Comparison of ENCODE assay signal across 8 cellular contexts in genomic region chr11:777288-778255, GRCh38. TPM values are rescaled to one million over a fixed set of nuclear protein-coding genes. Genes with fewer than 3 reads are reported as not detected.
A peak's percentile ranks its signal among the peaks of the same experiment; 100 is the strongest.
DNase-seq lines count a peak whose midpoint lies in the region; ATAC-seq, FAIRE-seq and TF ChIP-seq lines count a peak whose summit lies in the region.

GATD1 (minus strand) TSS chr11:777487; CDS start chr11:777462, 25 bp downstream.

- H3K4me1 Mint-ChIP-seq in WTC11, result peaks cover 25% of the 10 kb centered on the region

- peak within 1 kb of the TSS; percentile 88 for H3K4me3 Mint-ChIP-seq in WTC11

- TF ChIP-seq CTCF in A673 (conservative IDR thresholded peaks at IDR 0.05; ENCODE audit: low read depth, low read length) (no peak), WTC11 (IDR thresholded peaks at IDR 0.05) (no peak), bronchial epithelial cell (IDR thresholded peaks at IDR 0.05; ENCODE audit: insufficient read depth, low read length, severe bottlenecking) (no peak)

- DNase-seq in A673 (ENCODE audit: low spot score), result peak; percentile 90
- DNase-seq in NCI-H2196 treated with DMSO at 0.1 percent for 48 hours (lab: John Stamatoyannopoulos, UW; ENCODE audit: unreplicated experiment), result peak; percentile 72
- peak; percentile 94 for DNase-seq in WTC11 (ENCODE audit: low spot score)
- peak; percentile 66 for DNase-seq in bronchial epithelial cell (ENCODE audit: low read depth)
- peak; percentile 84 for DNase-seq in inferior parietal cortex (ENCODE audit: extremely low spot score)
- peak; percentile 88 to 92 for DNase-seq in stimulated activated CD4-positive, alpha-beta T cell treated with anti-CD3 and anti-CD28 coated beads, Interleukin-12 subunit alpha, Interleukin-12 subunit beta, amount 100 ng/mL, for 24 hours (ENCODE audit: low read depth in 2 of 2)

- ATAC-seq in GM18867 (IDR thresholded peaks at IDR 0.05; ENCODE audit: unreplicated experiment) (peak; percentile 76), HG03103 (IDR thresholded peaks at IDR 0.05; ENCODE audit: low read depth, unreplicated experiment) (peak; percentile 65), WTC11 (peak; percentile 71)

- intact Hi-C loops in A673 (cut with micrococcal nuclease; ENCODE audit: unreplicated experiment), result no loop called here

- H3K27me3 ChIP-seq in A673 (replicated peaks; ENCODE audit: insufficient read depth, low read depth, low read length, poor library complexity), result no peaks in the 10 kb centered on the region
- H3K27me3 ChIP-seq in bronchial epithelial cell (ENCODE audit: control insufficient read depth, insufficient read depth, low read length), result no peaks in the 10 kb centered on the region

- CTCF ChIA-PET in A673 (lab: Charles Lee) (no interaction called here), WTC11 (lab: Charles Lee) (interaction anchor here (0.7 to 2.3 kb wide), 14 partner anchors 9 to 169 kb away, joined by 3 to 12 read pairs (median 4); partner anchors contain the start of genes CEND1, PNPLA2, TALDO1 and TMEM80)

- no peaks in the 10 kb centered on the region for H3K9me3 ChIP-seq in A673 (ENCODE audit: low read depth, low read length, poor library complexity, severe bottlenecking)

- peaks cover 9% of the 10 kb centered on the region for H3K4me1 ChIP-seq in A673 (ENCODE audit: insufficient read depth, low read length, poor library complexity, severe bottlenecking)

- H3K4me3 ChIP-seq in A673 (ENCODE audit: low read depth, low read length, poor library complexity, severe bottlenecking), result peak within 1 kb of the TSS; percentile 90
- H3K4me3 ChIP-seq in bronchial epithelial cell (ENCODE audit: low read depth, low read length), result peak within 1 kb of the TSS; percentile 95

- no peaks in the 10 kb centered on the region for H3K9me3 Mint-ChIP-seq in WTC11

- H3K36me3 Mint-ChIP-seq in WTC11, result peaks cover 9% of the 10 kb centered on the region; the same call in 1 of the 2 replicates

- no peaks in the 10 kb centered on the region for H3K27me3 Mint-ChIP-seq in WTC11 (ENCODE audit: low read depth)

- H3K36me3 ChIP-seq in A673 (ENCODE audit: insufficient read depth, low read length, poor library complexity, severe bottlenecking) (peaks cover 15% of the 10 kb centered on the region), bronchial epithelial cell (ENCODE audit: control insufficient read depth, insufficient read depth, low read length) (peaks cover 28% of the 10 kb centered on the region)

- POLR2A ChIA-PET in A673 (lab: Charles Lee; ENCODE audit: low non-redundant PET) (no interaction called here), WTC11 (lab: Charles Lee) (interaction anchor here (0.6 to 2.3 kb wide), 8 partner anchors 14 to 145 kb away, joined by 3 to 10 read pairs (median 4); partner anchors contain the start of genes PIDD1 and TALDO1)

- BruUV-seq in A673 (replicated peaks; lab: Mats Ljungman, UMichigan), result TSS peak; percentile 43

- peak within 1 kb of the TSS; percentile 88 for H3K27ac ChIP-seq in A673 (ENCODE audit: low read depth, low read length, poor library complexity, severe bottlenecking)

- FAIRE-seq in bronchial epithelial cell (lab: Jason Lieb, UNC), result no peak

- peak within 1 kb of the TSS; percentile 83 for H3K27ac Mint-ChIP-seq in WTC11

TF ChIP-seq in WTC11, 78 proteins besides CTCF, POLR2A, EP300 and RAD21 (continues in another document):
- TF ChIP-seq ZNF281 (CRISPR knock-in tag; IDR thresholded peaks at IDR 0.05) (no peak), TEAD1 (CRISPR knock-in tag; IDR thresholded peaks at IDR 0.05) (peak; percentile 66; the same call in 1 of the 2 replicates), CREM (CRISPR knock-in tag; IDR thresholded peaks at IDR 0.05) (peak; percentile 80), E2F5 (CRISPR knock-in tag; IDR thresholded peaks at IDR 0.05) (peak; percentile 91), MXD4 (CRISPR knock-in tag; IDR thresholded peaks at IDR 0.05; ENCODE audit: borderline replicate concordance) (no peak), GABPB1 (CRISPR knock-in tag; IDR thresholded peaks at IDR 0.05) (peak; percentile 4; the same call in 1 of the 2 replicates), TCF7 (CRISPR knock-in tag; IDR thresholded peaks at IDR 0.05; ENCODE audit: low read depth) (peak; percentile 64; the same call in 1 of the 2 replicates), GRHL2 (CRISPR knock-in tag; IDR thresholded peaks at IDR 0.05; ENCODE audit: insufficient replicate concordance, severe bottlenecking) (no peak), JAZF1 (CRISPR knock-in tag; IDR thresholded peaks at IDR 0.05) (no peak), SOX15 (CRISPR knock-in tag; IDR thresholded peaks at IDR 0.05) (no peak), ZNF219 (CRISPR knock-in tag; IDR thresholded peaks at IDR 0.05; ENCODE audit: borderline replicate concordance) (no peak), ATF1 (CRISPR knock-in tag; IDR thresholded peaks at IDR 0.05) (peak; percentile 65), EMX1 (CRISPR knock-in tag; IDR thresholded peaks at IDR 0.05) (no peak), HMGA2 (CRISPR knock-in tag; IDR thresholded peaks at IDR 0.05) (no peak), NFYB (CRISPR knock-in tag; conservative IDR thresholded peaks at IDR 0.05; ENCODE audit: low read depth) (no peak), NFE2L1 (CRISPR knock-in tag; IDR thresholded peaks at IDR 0.05) (peak; percentile 41; the same call in 1 of the 2 replicates), STAT6 (CRISPR knock-in tag; conservative IDR thresholded peaks at IDR 0.05; ENCODE audit: low read depth) (no peak), FOXP4 (CRISPR knock-in tag; IDR thresholded peaks at IDR 0.05) (peak; percentile 81; the same call in 1 of the 2 replicates)

RNA-seq across cellular contexts. Expression of gene GATD1, which starts in this region (rescaled TPM):
- total RNA-seq in A673 (2021) (81.3 and 82.9 TPM in 2 replicates), WTC11 (2021) (81.9 to 87.6 TPM (median 87.5 TPM) in 3 replicates), bronchial epithelial cell (17.9 and 18.7 TPM in 2 replicates)

Comparison
In these comparisons a context has a peak if more than half of its experiments do, and no peak if none do; other contexts are left out.
1. Peak in every context shown above with its lines: DNase-seq, ATAC-seq, H3K4me3 ChIP-seq and H3K27ac ChIP-seq.